ENCODE assay signal across 8 cellular contexts in genomic region chr1:18955442-18956188, GRCh38. TPM values are rescaled to one million over a fixed set of nuclear protein-coding genes. Genes with fewer than 3 reads are reported as not detected.
DNase-seq lines count a peak whose midpoint lies in the region; ATAC-seq and TF ChIP-seq lines count a peak whose summit lies in the region.

No MANE protein-coding gene starts in this region.

- peaks cover 18% of the 10 kb centered on the region for H3K4me1 Mint-ChIP-seq in mesothelial cell of epicardium

- H3K4me3 ChIP-seq in duodenal mucosa (ENCODE audit: low read depth in 1 of 2, low read length in 2 of 2): peak overlapping the region; percentile 55 to 73

- peak overlapping the region in 1 of 2 donors; percentile 43 for H3K9ac ChIP-seq in duodenal mucosa (ENCODE audit: low read depth in 1 of 2, low read length in 2 of 2)

- no peak for TF ChIP-seq CTCF in mesothelial cell of epicardium (IDR thresholded peaks at IDR 0.05; ENCODE audit: unreplicated experiment)

- ATAC-seq in GM21423 (IDR thresholded peaks at IDR 0.05; ENCODE audit: unreplicated experiment): peak; percentile 15

- H3K36me3 ChIP-seq in duodenal mucosa (ENCODE audit: control insufficient read depth in 1 of 2, insufficient read depth in 2 of 2, low read length in 2 of 2): no peaks in the 10 kb centered on the region

- no peak overlapping the region for H3K27ac ChIP-seq in duodenal mucosa (ENCODE audit: low read depth, low read length)
- peak overlapping the region; percentile 23 for H3K27ac ChIP-seq in substantia nigra (ENCODE audit: low read depth, low read length, poor library complexity, severe bottlenecking)

- H3K27me3 Mint-ChIP-seq in mesothelial cell of epicardium (ENCODE audit: low read depth): peaks cover 43% of the 10 kb centered on the region

- peak; percentile 11 for DNase-seq in COR-L47 (lab: John Stamatoyannopoulos, UW)
- DNase-seq in LHCN-M2 (ENCODE audit: low read depth): peak; percentile 31
- DNase-seq in activated CD4-positive, alpha-beta T cell treated with anti-CD3 and anti-CD28 coated beads for 4 hours: peak; percentile 70 to 78
- peak; percentile 32 to 65 for DNase-seq in mesothelial cell of epicardium (ENCODE audit: low spot score in 2 of 2, unreplicated experiment in 2 of 2)
- DNase-seq in substantia nigra (lab: John Stamatoyannopoulos, UW): peak in 7 of 49 donors; percentile 31 to 72 (median 48)
- DNase-seq in posterior vena cava (ENCODE audit: low spot score): no peak

- H3K36me3 Mint-ChIP-seq in mesothelial cell of epicardium: no peaks in the 10 kb centered on the region

- intact Hi-C loops in posterior vena cava (cut with DNase I): loop anchor here in 1 of 2 donors (5.0 kb wide), 2 partner anchors 33 to 1637 kb away; no protein-coding TSS in a partner anchor

- peaks cover 17 to 43% of the 10 kb centered on the region in 2 donors for H3K4me1 ChIP-seq in duodenal mucosa (ENCODE audit: control insufficient read depth in 1 of 2, insufficient read depth in 2 of 2, low read length in 2 of 2)

- H3K9me3 Mint-ChIP-seq in mesothelial cell of epicardium: no peaks in the 10 kb centered on the region

- H3K4me3 Mint-ChIP-seq in mesothelial cell of epicardium: peak overlapping the region; percentile 73

- H3K27ac Mint-ChIP-seq in mesothelial cell of epicardium: no peak overlapping the region

- H3K27me3 ChIP-seq in duodenal mucosa (ENCODE audit: control insufficient read depth in 1 of 2, insufficient read depth in 2 of 2, low read length in 2 of 2): peaks cover 0 to 7% of the 10 kb centered on the region in 2 donors

- H3K9me3 ChIP-seq in duodenal mucosa (ENCODE audit: control insufficient read depth in 1 of 2, low read length in 2 of 2): no peaks in the 10 kb centered on the region

RNA-seq across cellular contexts. Expression of gene IFFO2, which starts 0.9 kb away (rescaled TPM):
- 4.5 and 4.7 TPM in 2 replicates for total RNA-seq in LHCN-M2 (2014; rRNA removed)
- polyA plus RNA-seq in LHCN-M2 (2012): 9.1 TPM
- total RNA-seq in mesothelial cell of epicardium: 7.8 to 10.4 TPM (median 9.1 TPM) in 3 replicates
- 10 to 100 TPM; 12.1 to 12.2 TPM for total RNA-seq in posterior vena cava

RNA-seq across cellular contexts. Expression of gene ALDH4A1, which starts 53.3 kb away (rescaled TPM):
- total RNA-seq in LHCN-M2 (2014; rRNA removed) (9.9 and 12.4 TPM in 2 replicates), mesothelial cell of epicardium (10.7 to 11.5 TPM (median 11.5 TPM) in 3 replicates), posterior vena cava (10 to 100 TPM in 1 of 2 donors, 1 to 10 TPM in 1; 8.5 to 17.0 TPM)
- polyA plus RNA-seq in LHCN-M2 (2012): 18.4 TPM
